10 cellular contexts compared by ENCODE assay signal in genomic region chr11:126163074-126163700, GRCh38. TPM values are rescaled to one million over a fixed set of nuclear protein-coding genes. Genes with fewer than 3 reads are reported as not detected.
DNase-seq lines count a peak whose midpoint lies in the region; FAIRE-seq and TF ChIP-seq lines count a peak whose summit lies in the region.
"Had no signal": no experiment of that assay in that cellular context is flagged by ENCODE, and none has a peak within 500 bp of the region (broad histone marks: within the 10 kb centered on the region; RNA-seq: fewer than 3 reads in every experiment).

No MANE protein-coding gene starts in this region.

- H3K4me3 ChIP-seq in SK-N-SH (ENCODE audit: low read depth in 2 of 2, low read length in 1 of 2) (no peak overlapping the region), suprapubic skin (no peak overlapping the region)

- FAIRE-seq in D721Med (lab: Jason Lieb, UNC), result no peak

- H3K27ac ChIP-seq in SK-N-SH (ENCODE audit: low read depth in 2 of 2, low read length in 1 of 2) (peak overlapping the region in 1 of 2 experiments; percentile 38; a peak in 1 of 4 replicates), suprapubic skin (peak overlapping the region; percentile 64)

- CTCF ChIA-PET in SK-N-SH (lab: Yijun Ruan, JAX), result no interaction called here

- DNase-seq in HK-2 (ENCODE audit: unreplicated experiment), result peak; percentile 87
- no peak for DNase-seq in SK-N-SH
- DNase-seq in head of caudate nucleus, result peak in 26 of 42 donors; percentile 5 to 68 (median 29)
- DNase-seq in suprapubic skin (ENCODE audit: low spot score in 2 of 2), result peak in 1 of 2 donors; percentile 86
- DNase-seq in middle frontal gyrus (ENCODE audit: extremely low spot score, low spot score), result no peak
- DNase-seq in activated effector memory CD4-positive, alpha-beta T cell treated with Interleukin-2 at 50 U/mL for 16 hours, result no peak
- no peak for DNase-seq in mucosa of gallbladder (ENCODE audit: low spot score)
- DNase-seq in D721Med (ENCODE audit: insufficient read length, low spot score), result no peak
- DNase-seq: naive thymus-derived CD8-positive, alpha-beta T cell; stimulated activated CD8-positive, alpha-beta memory T cell treated with anti-CD3 and anti-CD28 coated beads, Interleukin-4, amount 100 ng/mL, for 48 hours had no signal

- H3K9me2 ChIP-seq in SK-N-SH, result no peaks in the 10 kb centered on the region

- no peak overlapping the region; the same call in 1 of the 2 replicates for H3K4me2 ChIP-seq in SK-N-SH

- TF ChIP-seq CTCF in SK-N-SH (IDR thresholded peaks at IDR 0.05) (no peak), suprapubic skin (IDR thresholded peaks at IDR 0.05) (peak in 1 of 2 donors; percentile 7), D721Med (IDR thresholded peaks at IDR 0.05; ENCODE audit: insufficient read depth, missing control alignments) (no peak)

- no peaks in the 10 kb centered on the region for H3K27me3 ChIP-seq in SK-N-SH (ENCODE audit: insufficient read depth)
- H3K27me3 ChIP-seq in suprapubic skin, result no peaks in the 10 kb centered on the region

- POLR2A ChIA-PET in SK-N-SH (lab: Yijun Ruan, JAX), result no interaction called here

- H3K4me1 ChIP-seq in SK-N-SH (ENCODE audit: control insufficient read depth in 1 of 2, insufficient read depth in 2 of 2, low read depth in 1 of 2, low read length in 1 of 2) (peaks cover 9 to 57% of the 10 kb centered on the region in 2 experiments; a peak in 3 of 4 replicates), suprapubic skin (peaks cover 22% of the 10 kb centered on the region)

- no peak for TF ChIP-seq POLR2A in suprapubic skin (IDR thresholded peaks at IDR 0.05)

- H3K79me2 ChIP-seq in SK-N-SH (ENCODE audit: insufficient read depth), result no peaks in the 10 kb centered on the region

- H3K9ac ChIP-seq in SK-N-SH, result no peak overlapping the region

- no peak for TF ChIP-seq RAD21 in SK-N-SH (IDR thresholded peaks at IDR 0.05; ENCODE audit: low read length)

- H3K36me3 ChIP-seq in SK-N-SH (replicated peaks in 1 of 2; ENCODE audit: control insufficient read depth in 1 of 2, insufficient read depth in 2 of 2, low read length in 1 of 2) (no peaks in the 10 kb centered on the region), suprapubic skin (no peaks in the 10 kb centered on the region)

- H4K20me1 ChIP-seq in SK-N-SH (ENCODE audit: insufficient read depth), result no peaks in the 10 kb centered on the region

- H2AFZ ChIP-seq in SK-N-SH (ENCODE audit: low read depth), result no peak overlapping the region

- no peaks in the 10 kb centered on the region for H3F3A ChIP-seq in SK-N-SH (replicated peaks; ENCODE audit: insufficient read depth)

- TF ChIP-seq EP300 in SK-N-SH (IDR thresholded peaks at IDR 0.05; ENCODE audit: borderline replicate concordance in 1 of 2, low read depth in 1 of 2, low read length in 1 of 2) (peak in 1 of 2 experiments; percentile 56; a peak in 1 of 4 replicates), suprapubic skin (IDR thresholded peaks at IDR 0.05) (no peak)

- intact Hi-C loops in head of caudate nucleus (cut with DNase I), result no loop called here

- 36% methylated on average over 9 of the region's 22 CpGs for WGBS in SK-N-SH (ENCODE audit: low lambda C conversion rate)
- WGBS in suprapubic skin, result 54% methylated on average over 6 of the region's 22 CpGs

- no peaks in the 10 kb centered on the region for H3K9me3 ChIP-seq in SK-N-SH
- no peaks in the 10 kb centered on the region for H3K9me3 ChIP-seq in suprapubic skin

TF ChIP-seq in SK-N-SH, 30 proteins besides CTCF, POLR2A, EP300 and RAD21:
- TF ChIP-seq MAX (IDR thresholded peaks at IDR 0.05; ENCODE audit: low read depth) (peak; percentile 81), USF1 (IDR thresholded peaks at IDR 0.05; ENCODE audit: borderline replicate concordance, low read depth) (peak; percentile 88), TCF12 (IDR thresholded peaks at IDR 0.05) (peak; percentile 85), MXI1 (IDR thresholded peaks at IDR 0.05; ENCODE audit: low read depth, low read length) (no peak), NFIC (IDR thresholded peaks at IDR 0.05; ENCODE audit: borderline replicate concordance) (peak; percentile 45; the same call in 1 of the 2 replicates), FOSL2 (IDR thresholded peaks at IDR 0.05; ENCODE audit: borderline replicate concordance, low read depth) (peak; percentile 94), JUND (IDR thresholded peaks at IDR 0.05) (peak; percentile 86; the same call in 1 of the 2 replicates), TAF1 (IDR thresholded peaks at IDR 0.05; ENCODE audit: borderline replicate concordance, low read depth, low read length) (no peak), SIN3A (IDR thresholded peaks at IDR 0.05; ENCODE audit: borderline replicate concordance, low read depth, low read length) (0 out of 2 replicates have a peak, but pooled peaks have one; percentile 62), RXRA (IDR thresholded peaks at IDR 0.05; ENCODE audit: borderline replicate concordance, low read depth) (no peak), PBX3 (IDR thresholded peaks at IDR 0.05) (peak; percentile 97), POLR2AphosphoS5 (IDR thresholded peaks at IDR 0.05; ENCODE audit: low read depth, low read length) (0 out of 2 replicates have a peak, but pooled peaks have one; percentile 24)
- TF ChIP-seq, protein P1, sequence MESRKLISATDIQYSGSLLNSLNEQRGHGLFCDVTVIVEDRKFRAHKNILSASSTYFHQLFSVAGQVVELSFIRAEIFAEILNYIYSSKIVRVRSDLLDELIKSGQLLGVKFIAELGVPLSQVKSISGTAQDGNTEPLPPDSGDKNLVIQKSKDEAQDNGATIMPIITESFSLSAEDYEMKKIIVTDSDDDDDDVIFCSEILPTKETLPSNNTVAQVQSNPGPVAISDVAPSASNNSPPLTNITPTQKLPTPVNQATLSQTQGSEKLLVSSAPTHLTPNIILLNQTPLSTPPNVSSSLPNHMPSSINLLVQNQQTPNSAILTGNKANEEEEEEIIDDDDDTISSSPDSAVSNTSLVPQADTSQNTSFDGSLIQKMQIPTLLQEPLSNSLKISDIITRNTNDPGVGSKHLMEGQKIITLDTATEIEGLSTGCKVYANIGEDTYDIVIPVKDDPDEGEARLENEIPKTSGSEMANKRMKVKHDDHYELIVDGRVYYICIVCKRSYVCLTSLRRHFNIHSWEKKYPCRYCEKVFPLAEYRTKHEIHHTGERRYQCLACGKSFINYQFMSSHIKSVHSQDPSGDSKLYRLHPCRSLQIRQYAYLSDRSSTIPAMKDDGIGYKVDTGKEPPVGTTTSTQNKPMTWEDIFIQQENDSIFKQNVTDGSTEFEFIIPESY (IDR thresholded peaks at IDR 0.05; ENCODE audit: borderline replicate concordance, low read depth), result 0 out of 2 replicates have a peak, but pooled peaks have one; percentile 20

RNA-seq across cellular contexts. Expression of gene RPUSD4, which starts 48.3 kb away (rescaled TPM):
- polyA plus RNA-seq in SK-N-SH (2012; rRNA removed), result 18.0 and 24.0 TPM in 2 replicates
- 12.9 and 17.6 TPM in 2 replicates for polyA plus RNA-seq in SK-N-SH (2012; cell fraction: cytosol; rRNA removed)
- polyA plus RNA-seq in SK-N-SH (2012; cell fraction: nucleus; rRNA removed), result 63.3 and 70.9 TPM in 2 replicates
- total RNA-seq in suprapubic skin, result 10 to 100 TPM; 25.1 to 34.9 (median 29.2) TPM
- total RNA-seq in mucosa of gallbladder, result 18.7 TPM

RNA-seq across cellular contexts. Expression of gene FAM118B, which starts 48.4 kb away (rescaled TPM):
- 19.5 and 27.8 TPM in 2 replicates for polyA plus RNA-seq in SK-N-SH (2012; rRNA removed)
- polyA plus RNA-seq in SK-N-SH (2012; cell fraction: cytosol; rRNA removed), result 28.2 and 29.1 TPM in 2 replicates
- polyA plus RNA-seq in SK-N-SH (2012; cell fraction: nucleus; rRNA removed), result 9.9 and 16.3 TPM in 2 replicates
- total RNA-seq in suprapubic skin (10 to 100 TPM in 1 of 4 donors, 1 to 10 TPM in 3; 7.6 to 11.1 (median 8.6) TPM), mucosa of gallbladder (19.3 TPM)

Comparison
In these comparisons a context has a peak if more than half of its experiments do, and no peak if none do; other contexts are left out.
1. DNase-seq: peak in HK-2 (single experiment) and head of caudate nucleus (26 of 42); none in SK-N-SH (single experiment), middle frontal gyrus (single experiment), activated effector memory CD4-positive, alpha-beta T cell treated with Interleukin-2 at 50 U/mL for 16 hours (single experiment), mucosa of gallbladder (single experiment) and D721Med (single experiment).